Comparison of ENCODE assay signal across 34 cellular contexts in genomic region chr16:8417145-8417544, GRCh38.
"Had no signal": no experiment of that assay in that cellular context is flagged by ENCODE, and none has a peak within 500 bp of the region (broad histone marks: within the 10 kb centered on the region; RNA-seq: fewer than 3 reads in every experiment).

No MANE protein-coding gene starts in this region.

- H3K9me3 ChIP-seq: adrenal gland, ascending aorta, body of pancreas, breast epithelium had no signal

- H3K27me3 ChIP-seq: adrenal gland, ascending aorta, body of pancreas, brain microvascular endothelial cell, breast epithelium, cardiac muscle cell had no signal

- DNase-seq: activated effector memory CD4-positive, alpha-beta T cell treated with anti-CD3 and anti-CD28 coated beads, Interleukin-2, amount 50 U/mL, for 16 hours; activated effector memory CD4-positive, alpha-beta T cell treated with Interleukin-2 at 50 U/mL for 16 hours; activated gamma-delta T cell; activated gamma-delta T cell treated with Interleukin-2 at 50 U/mL for 16 hours; activated naive CD4-positive, alpha-beta T cell; activated naive CD4-positive, alpha-beta T cell treated with anti-CD3 and anti-CD28 coated beads for 36 hours; activated naive CD4-positive, alpha-beta T cell treated with anti-CD3 and anti-CD28 coated beads, Interleukin-2, amount 10 ng/mL, durations not matched to agents 7 days and 5 days; activated naive CD4-positive, alpha-beta T cell treated with anti-CD3 and anti-CD28 coated beads, Interleukin-2, amount 50 U/mL, for 16 hours; activated naive CD4-positive, alpha-beta T cell treated with Interleukin-2 at 50 U/mL for 16 hours; activated naive CD8-positive, alpha-beta T cell treated with anti-CD3 and anti-CD28 coated beads for 36 hours; activated naive CD8-positive, alpha-beta T cell treated with anti-CD3 and anti-CD28 coated beads, Interleukin-2, amount 10 ng/mL, durations not matched to agents 7 days and 5 days; activated naive CD8-positive, alpha-beta T cell treated with anti-CD3 and anti-CD28 coated beads, Interleukin-2, amount 50 U/mL, for 24 hours; activated T-cell treated with anti-CD3 and anti-CD28 coated beads, Interleukin-2, amount 50 U/mL, for 1 hour; activated T-cell treated with anti-CD3 and anti-CD28 coated beads, Interleukin-2, amount 50 U/mL, for 24 hours; activated T-cell treated with anti-CD3 and anti-CD28 coated beads, Interleukin-2, amount 50 U/mL, for 4 hours; activated T-cell treated with anti-CD3 and anti-CD28 coated beads, Interleukin-2, amount 50 U/mL, for 48 hours; activated T-cell treated with anti-CD3 and anti-CD28 coated beads, Interleukin-2, amount 50 U/mL, for 72 hours; adrenal gland; amniotic stem cell; amygdala; anterior cingulate cortex; aorta; body of pancreas; brain microvascular endothelial cell; caudate nucleus; central memory CD4-positive, alpha-beta T cell; cerebellar nuclear complex had no signal

- H3K4me3 ChIP-seq: adrenal gland, ascending aorta, body of pancreas, breast epithelium, cardiac muscle cell had no signal

- H3K36me3 ChIP-seq: adrenal gland, ascending aorta, brain microvascular endothelial cell, breast epithelium, cardiac muscle cell had no signal

- H3K27ac ChIP-seq: adrenal gland, ascending aorta, body of pancreas, brain microvascular endothelial cell, breast epithelium, cardiac muscle cell had no signal

- ATAC-seq: activated naive CD4-positive, alpha-beta T cell treated with anti-CD3 and anti-CD28 coated beads, Interleukin-2, amount 50 U/mL, for 72 hours; activated naive CD8-positive, alpha-beta T cell treated with anti-CD3 and anti-CD28 coated beads, Interleukin-2, amount 50 U/mL, for 24 hours; activated T-cell treated with anti-CD3 and anti-CD28 coated beads, Interleukin-2, amount 50 U/mL, for 4 hours; activated T-cell treated with anti-CD3 and anti-CD28 coated beads, Interleukin-2, amount 50 U/mL, for 72 hours; activated T-helper 17 cell treated with anti-CD3 and anti-CD28 coated beads, Interleukin-2, amount 50 U/mL, for 72 hours; body of pancreas had no signal

- H3K4me1 ChIP-seq: adrenal gland, ascending aorta, body of pancreas, breast epithelium had no signal

- FAIRE-seq: astrocyte, bronchial epithelial cell had no signal
